ENCODE assay signal across 8 cellular contexts in genomic region chr18:2847341-2848144, GRCh38. TPM values are rescaled to one million over a fixed set of nuclear protein-coding genes. Genes with fewer than 3 reads are reported as not detected.
A peak's percentile ranks its signal among the peaks of the same experiment; 100 is the strongest.
DNase-seq lines count a peak whose midpoint lies in the region; ATAC-seq, FAIRE-seq and TF ChIP-seq lines count a peak whose summit lies in the region.

No MANE protein-coding gene starts in this region.

- peak; percentile 35 for ATAC-seq in HG03135 (IDR thresholded peaks at IDR 0.05; ENCODE audit: unreplicated experiment)

- TF ChIP-seq POLR2A in GM12892 (IDR thresholded peaks at IDR 0.05; ENCODE audit: low read depth, low read length), result no peak

- DNase-seq in GM12892 (ENCODE audit: insufficient read length) (peak; percentile 46), hepatic stellate cell (ENCODE audit: low spot score) (peak; percentile 26), skeletal muscle cell (ENCODE audit: low read depth) (no peak), RPMI8226 (no peak), SHP77 treated with DMSO at 0.1 percent for 48 hours (lab: John Stamatoyannopoulos, UW) (no peak), NCI-H1105 treated with DMSO at 0.1 percent for 48 hours (lab: John Stamatoyannopoulos, UW) (no peak)
- peak; percentile 31 for DNase-seq in activated naive CD4-positive, alpha-beta T cell treated with anti-CD3 and anti-CD28 coated beads, Interleukin-2, amount 50 U/mL, for 16 hours

- peak overlapping the region; percentile 62 for H3K4me3 ChIP-seq in skeletal muscle cell (ENCODE audit: low read depth, low read length)

- no peak for FAIRE-seq in GM12892 (lab: Jason Lieb, UNC)

RNA-seq across cellular contexts. Expression of gene EMILIN2, which starts 0.7 kb away (rescaled TPM):
- 3.8 TPM for polyA plus RNA-seq in GM12892 (2012; ENCODE audit: missing spikeins)

Comparison
In these comparisons a context has a peak if more than half of its experiments do, and no peak if none do; other contexts are left out.
1. DNase-seq: peak in GM12892 (single experiment), activated naive CD4-positive, alpha-beta T cell treated with anti-CD3 and anti-CD28 coated beads, Interleukin-2, amount 50 U/mL, for 16 hours (single experiment) and hepatic stellate cell (single experiment); none in skeletal muscle cell (single experiment), RPMI8226 (single experiment), SHP77 treated with DMSO at 0.1 percent for 48 hours (single experiment) and NCI-H1105 treated with DMSO at 0.1 percent for 48 hours (single experiment).